In the genomic region with DNA sequence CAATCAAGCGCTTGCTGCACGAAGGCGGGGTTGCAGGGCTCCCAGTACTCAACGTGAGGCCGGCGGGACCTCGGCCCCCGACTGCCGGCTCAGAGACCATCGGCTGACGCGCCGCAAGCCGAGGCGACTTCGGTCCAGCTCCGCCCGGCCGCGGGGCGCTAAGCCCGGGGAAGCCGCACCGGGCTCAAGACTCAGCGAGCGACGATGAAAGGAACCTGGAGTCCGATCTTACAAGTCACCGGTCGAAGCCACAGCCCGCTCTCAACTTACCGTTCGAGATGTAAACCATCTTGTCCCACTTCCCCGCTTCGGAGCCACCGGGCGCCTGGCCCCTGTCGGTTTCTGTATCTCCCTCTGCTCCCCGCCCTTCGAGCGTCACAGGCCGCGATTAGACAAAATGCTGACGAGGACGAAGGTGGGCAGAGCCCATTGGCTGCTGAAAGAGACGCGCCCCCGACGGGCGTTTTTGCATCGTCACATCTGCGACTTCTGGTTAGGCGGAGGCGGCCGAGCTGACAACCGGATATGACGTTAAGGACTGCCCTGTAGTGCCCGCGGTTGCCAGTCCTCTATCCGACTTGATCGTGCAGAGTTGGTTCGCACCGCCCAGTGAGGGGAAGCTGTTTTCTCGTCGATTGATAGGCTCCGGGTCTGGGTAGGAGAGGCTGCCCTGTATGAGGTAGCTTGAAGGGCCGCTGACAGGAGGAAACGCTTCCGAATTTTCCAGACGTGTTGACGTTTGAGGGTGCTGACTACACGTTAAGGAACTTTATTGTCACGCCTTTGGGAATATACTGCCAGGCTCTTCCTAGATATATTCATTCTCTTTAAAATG, we compare ENCODE assay signal across 1 cellular context.
TF ChIP-seq lines count a peak whose summit lies in the region.

A gene (minus strand): TSS at position 360 of the 835 bp plus-strand sequence.

TF ChIP-seq in HepG2, 621 proteins besides CTCF, POLR2A, EP300 and RAD21 (continued from another document and continues in another):
- TF ChIP-seq, protein P1, sequence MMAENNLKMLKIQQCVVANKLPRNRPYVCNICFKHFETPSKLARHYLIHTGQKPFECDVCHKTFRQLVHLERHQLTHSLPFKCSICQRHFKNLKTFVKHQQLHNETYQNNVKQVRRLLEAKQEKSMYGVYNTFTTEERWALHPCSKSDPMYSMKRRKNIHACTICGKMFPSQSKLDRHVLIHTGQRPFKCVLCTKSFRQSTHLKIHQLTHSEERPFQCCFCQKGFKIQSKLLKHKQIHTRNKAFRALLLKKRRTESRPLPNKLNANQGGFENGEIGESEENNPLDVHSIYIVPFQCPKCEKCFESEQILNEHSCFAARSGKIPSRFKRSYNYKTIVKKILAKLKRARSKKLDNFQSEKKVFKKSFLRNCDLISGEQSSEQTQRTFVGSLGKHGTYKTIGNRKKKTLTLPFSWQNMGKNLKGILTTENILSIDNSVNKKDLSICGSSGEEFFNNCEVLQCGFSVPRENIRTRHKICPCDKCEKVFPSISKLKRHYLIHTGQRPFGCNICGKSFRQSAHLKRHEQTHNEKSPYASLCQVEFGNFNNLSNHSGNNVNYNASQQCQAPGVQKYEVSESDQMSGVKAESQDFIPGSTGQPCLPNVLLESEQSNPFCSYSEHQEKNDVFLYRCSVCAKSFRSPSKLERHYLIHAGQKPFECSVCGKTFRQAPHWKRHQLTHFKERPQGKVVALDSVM (CRISPR knock-in tag; IDR thresholded peaks at IDR 0.05): no peak
- TF ChIP-seq ZNF577 (CRISPR knock-in tag; IDR thresholded peaks at IDR 0.05; ENCODE audit: borderline replicate concordance, low read depth): no peak
- TF ChIP-seq PHB2 (IDR thresholded peaks at IDR 0.05; ENCODE audit: partially characterized antibody): no peak
- TF ChIP-seq, protein P2, sequence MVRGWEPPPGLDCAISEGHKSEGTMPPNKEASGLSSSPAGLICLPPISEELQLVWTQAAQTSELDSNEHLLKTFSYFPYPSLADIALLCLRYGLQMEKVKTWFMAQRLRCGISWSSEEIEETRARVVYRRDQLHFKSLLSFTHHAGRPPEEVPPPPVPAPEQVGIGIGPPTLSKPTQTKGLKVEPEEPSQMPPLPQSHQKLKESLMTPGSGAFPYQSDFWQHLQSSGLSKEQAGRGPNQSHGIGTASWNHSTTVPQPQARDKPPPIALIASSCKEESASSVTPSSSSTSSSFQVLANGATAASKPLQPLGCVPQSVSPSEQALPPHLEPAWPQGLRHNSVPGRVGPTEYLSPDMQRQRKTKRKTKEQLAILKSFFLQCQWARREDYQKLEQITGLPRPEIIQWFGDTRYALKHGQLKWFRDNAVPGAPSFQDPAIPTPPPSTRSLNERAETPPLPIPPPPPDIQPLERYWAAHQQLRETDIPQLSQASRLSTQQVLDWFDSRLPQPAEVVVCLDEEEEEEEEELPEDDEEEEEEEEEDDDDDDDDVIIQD (CRISPR knock-in tag; IDR thresholded peaks at IDR 0.05; ENCODE audit: low read depth): peak; percentile 87; the same call in 1 of the 2 replicates
- TF ChIP-seq YEATS4 (CRISPR knock-in tag; IDR thresholded peaks at IDR 0.05; ENCODE audit: borderline replicate concordance): peak; percentile 45; the same call in 1 of the 2 replicates
- TF ChIP-seq, protein P3, sequence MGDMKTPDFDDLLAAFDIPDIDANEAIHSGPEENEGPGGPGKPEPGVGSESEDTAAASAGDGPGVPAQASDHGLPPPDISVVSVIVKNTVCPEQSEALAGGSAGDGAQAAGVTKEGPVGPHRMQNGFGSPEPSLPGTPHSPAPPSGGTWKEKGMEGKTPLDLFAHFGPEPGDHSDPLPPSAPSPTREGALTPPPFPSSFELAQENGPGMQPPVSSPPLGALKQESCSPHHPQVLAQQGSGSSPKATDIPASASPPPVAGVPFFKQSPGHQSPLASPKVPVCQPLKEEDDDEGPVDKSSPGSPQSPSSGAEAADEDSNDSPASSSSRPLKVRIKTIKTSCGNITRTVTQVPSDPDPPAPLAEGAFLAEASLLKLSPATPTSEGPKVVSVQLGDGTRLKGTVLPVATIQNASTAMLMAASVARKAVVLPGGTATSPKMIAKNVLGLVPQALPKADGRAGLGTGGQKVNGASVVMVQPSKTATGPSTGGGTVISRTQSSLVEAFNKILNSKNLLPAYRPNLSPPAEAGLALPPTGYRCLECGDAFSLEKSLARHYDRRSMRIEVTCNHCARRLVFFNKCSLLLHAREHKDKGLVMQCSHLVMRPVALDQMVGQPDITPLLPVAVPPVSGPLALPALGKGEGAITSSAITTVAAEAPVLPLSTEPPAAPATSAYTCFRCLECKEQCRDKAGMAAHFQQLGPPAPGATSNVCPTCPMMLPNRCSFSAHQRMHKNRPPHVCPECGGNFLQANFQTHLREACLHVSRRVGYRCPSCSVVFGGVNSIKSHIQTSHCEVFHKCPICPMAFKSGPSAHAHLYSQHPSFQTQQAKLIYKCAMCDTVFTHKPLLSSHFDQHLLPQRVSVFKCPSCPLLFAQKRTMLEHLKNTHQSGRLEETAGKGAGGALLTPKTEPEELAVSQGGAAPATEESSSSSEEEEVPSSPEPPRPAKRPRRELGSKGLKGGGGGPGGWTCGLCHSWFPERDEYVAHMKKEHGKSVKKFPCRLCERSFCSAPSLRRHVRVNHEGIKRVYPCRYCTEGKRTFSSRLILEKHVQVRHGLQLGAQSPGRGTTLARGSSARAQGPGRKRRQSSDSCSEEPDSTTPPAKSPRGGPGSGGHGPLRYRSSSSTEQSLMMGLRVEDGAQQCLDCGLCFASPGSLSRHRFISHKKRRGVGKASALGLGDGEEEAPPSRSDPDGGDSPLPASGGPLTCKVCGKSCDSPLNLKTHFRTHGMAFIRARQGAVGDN (CRISPR knock-in tag; IDR thresholded peaks at IDR 0.05): peak; percentile 86
- TF ChIP-seq POLR2AphosphoS5 (IDR thresholded peaks at IDR 0.05; ENCODE audit: low read depth, low read length): peak; percentile 82
- no peak for TF ChIP-seq ZKSCAN5 (CRISPR knock-in tag; IDR thresholded peaks at IDR 0.05)
- peak; percentile 49; the same call in 1 of the 2 replicates for TF ChIP-seq ARNT2 (CRISPR knock-in tag; IDR thresholded peaks at IDR 0.05; ENCODE audit: low read depth)
- TF ChIP-seq, protein P4, sequence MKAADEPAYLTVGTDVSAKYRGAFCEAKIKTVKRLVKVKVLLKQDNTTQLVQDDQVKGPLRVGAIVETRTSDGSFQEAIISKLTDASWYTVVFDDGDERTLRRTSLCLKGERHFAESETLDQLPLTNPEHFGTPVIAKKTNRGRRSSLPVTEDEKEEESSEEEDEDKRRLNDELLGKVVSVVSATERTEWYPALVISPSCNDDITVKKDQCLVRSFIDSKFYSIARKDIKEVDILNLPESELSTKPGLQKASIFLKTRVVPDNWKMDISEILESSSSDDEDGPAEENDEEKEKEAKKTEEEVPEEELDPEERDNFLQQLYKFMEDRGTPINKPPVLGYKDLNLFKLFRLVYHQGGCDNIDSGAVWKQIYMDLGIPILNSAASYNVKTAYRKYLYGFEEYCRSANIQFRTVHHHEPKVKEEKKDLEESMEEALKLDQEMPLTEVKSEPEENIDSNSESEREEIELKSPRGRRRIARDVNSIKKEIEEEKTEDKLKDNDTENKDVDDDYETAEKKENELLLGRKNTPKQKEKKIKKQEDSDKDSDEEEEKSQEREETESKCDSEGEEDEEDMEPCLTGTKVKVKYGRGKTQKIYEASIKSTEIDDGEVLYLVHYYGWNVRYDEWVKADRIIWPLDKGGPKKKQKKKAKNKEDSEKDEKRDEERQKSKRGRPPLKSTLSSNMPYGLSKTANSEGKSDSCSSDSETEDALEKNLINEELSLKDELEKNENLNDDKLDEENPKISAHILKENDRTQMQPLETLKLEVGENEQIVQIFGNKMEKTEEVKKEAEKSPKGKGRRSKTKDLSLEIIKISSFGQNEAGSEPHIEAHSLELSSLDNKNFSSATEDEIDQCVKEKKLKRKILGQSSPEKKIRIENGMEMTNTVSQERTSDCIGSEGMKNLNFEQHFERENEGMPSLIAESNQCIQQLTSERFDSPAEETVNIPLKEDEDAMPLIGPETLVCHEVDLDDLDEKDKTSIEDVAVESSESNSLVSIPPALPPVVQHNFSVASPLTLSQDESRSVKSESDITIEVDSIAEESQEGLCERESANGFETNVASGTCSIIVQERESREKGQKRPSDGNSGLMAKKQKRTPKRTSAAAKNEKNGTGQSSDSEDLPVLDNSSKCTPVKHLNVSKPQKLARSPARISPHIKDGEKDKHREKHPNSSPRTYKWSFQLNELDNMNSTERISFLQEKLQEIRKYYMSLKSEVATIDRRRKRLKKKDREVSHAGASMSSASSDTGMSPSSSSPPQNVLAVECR (CRISPR knock-in tag; IDR thresholded peaks at IDR 0.05; ENCODE audit: borderline replicate concordance): peak; percentile 89; the same call in 1 of the 2 replicates
- TF ChIP-seq, protein P5, sequence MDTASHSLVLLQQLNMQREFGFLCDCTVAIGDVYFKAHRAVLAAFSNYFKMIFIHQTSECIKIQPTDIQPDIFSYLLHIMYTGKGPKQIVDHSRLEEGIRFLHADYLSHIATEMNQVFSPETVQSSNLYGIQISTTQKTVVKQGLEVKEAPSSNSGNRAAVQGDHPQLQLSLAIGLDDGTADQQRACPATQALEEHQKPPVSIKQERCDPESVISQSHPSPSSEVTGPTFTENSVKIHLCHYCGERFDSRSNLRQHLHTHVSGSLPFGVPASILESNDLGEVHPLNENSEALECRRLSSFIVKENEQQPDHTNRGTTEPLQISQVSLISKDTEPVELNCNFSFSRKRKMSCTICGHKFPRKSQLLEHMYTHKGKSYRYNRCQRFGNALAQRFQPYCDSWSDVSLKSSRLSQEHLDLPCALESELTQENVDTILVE (CRISPR knock-in tag; IDR thresholded peaks at IDR 0.05): no peak
- TF ChIP-seq, protein P6, sequence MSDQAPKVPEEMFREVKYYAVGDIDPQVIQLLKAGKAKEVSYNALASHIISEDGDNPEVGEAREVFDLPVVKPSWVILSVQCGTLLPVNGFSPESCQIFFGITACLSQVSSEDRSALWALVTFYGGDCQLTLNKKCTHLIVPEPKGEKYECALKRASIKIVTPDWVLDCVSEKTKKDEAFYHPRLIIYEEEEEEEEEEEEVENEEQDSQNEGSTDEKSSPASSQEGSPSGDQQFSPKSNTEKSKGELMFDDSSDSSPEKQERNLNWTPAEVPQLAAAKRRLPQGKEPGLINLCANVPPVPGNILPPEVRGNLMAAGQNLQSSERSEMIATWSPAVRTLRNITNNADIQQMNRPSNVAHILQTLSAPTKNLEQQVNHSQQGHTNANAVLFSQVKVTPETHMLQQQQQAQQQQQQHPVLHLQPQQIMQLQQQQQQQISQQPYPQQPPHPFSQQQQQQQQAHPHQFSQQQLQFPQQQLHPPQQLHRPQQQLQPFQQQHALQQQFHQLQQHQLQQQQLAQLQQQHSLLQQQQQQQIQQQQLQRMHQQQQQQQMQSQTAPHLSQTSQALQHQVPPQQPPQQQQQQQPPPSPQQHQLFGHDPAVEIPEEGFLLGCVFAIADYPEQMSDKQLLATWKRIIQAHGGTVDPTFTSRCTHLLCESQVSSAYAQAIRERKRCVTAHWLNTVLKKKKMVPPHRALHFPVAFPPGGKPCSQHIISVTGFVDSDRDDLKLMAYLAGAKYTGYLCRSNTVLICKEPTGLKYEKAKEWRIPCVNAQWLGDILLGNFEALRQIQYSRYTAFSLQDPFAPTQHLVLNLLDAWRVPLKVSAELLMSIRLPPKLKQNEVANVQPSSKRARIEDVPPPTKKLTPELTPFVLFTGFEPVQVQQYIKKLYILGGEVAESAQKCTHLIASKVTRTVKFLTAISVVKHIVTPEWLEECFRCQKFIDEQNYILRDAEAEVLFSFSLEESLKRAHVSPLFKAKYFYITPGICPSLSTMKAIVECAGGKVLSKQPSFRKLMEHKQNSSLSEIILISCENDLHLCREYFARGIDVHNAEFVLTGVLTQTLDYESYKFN (CRISPR knock-in tag; conservative IDR thresholded peaks at IDR 0.05): peak; percentile 43; the same call in 1 of the 2 replicates
- TF ChIP-seq ZNF557 (CRISPR knock-in tag; IDR thresholded peaks at IDR 0.05): no peak
- no peak for TF ChIP-seq SKI (IDR thresholded peaks at IDR 0.05; ENCODE audit: partially characterized antibody)
- TF ChIP-seq, protein P7, sequence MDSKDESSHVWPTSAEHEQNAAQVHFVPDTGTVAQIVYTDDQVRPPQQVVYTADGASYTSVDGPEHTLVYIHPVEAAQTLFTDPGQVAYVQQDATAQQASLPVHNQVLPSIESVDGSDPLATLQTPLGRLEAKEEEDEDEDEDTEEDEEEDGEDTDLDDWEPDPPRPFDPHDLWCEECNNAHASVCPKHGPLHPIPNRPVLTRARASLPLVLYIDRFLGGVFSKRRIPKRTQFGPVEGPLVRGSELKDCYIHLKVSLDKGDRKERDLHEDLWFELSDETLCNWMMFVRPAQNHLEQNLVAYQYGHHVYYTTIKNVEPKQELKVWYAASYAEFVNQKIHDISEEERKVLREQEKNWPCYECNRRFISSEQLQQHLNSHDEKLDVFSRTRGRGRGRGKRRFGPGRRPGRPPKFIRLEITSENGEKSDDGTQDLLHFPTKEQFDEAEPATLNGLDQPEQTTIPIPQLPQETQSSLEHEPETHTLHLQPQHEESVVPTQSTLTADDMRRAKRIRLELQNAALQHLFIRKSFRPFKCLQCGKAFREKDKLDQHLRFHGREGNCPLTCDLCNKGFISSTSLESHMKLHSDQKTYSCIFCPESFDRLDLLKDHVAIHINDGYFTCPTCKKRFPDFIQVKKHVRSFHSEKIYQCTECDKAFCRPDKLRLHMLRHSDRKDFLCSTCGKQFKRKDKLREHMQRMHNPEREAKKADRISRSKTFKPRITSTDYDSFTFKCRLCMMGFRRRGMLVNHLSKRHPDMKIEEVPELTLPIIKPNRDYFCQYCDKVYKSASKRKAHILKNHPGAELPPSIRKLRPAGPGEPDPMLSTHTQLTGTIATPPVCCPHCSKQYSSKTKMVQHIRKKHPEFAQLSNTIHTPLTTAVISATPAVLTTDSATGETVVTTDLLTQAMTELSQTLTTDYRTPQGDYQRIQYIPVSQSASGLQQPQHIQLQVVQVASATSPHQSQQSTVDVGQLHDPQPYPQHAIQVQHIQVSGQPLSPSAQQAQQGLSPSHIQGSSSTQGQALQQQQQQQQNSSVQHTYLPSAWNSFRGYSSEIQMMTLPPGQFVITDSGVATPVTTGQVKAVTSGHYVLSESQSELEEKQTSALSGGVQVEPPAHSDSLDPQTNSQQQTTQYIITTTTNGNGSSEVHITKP (CRISPR knock-in tag; IDR thresholded peaks at IDR 0.05; ENCODE audit: low read depth): no peak
- TF ChIP-seq FOXA1 (IDR thresholded peaks at IDR 0.05): no peak
- 0 out of 2 replicates have a peak, but pooled peaks have one; percentile 2 for TF ChIP-seq FOXA1 (CRISPR knock-in tag; IDR thresholded peaks at IDR 0.05)
- 0 out of 2 replicates have a peak, but pooled peaks have one; percentile 12 for TF ChIP-seq ZFP1 (CRISPR knock-in tag; IDR thresholded peaks at IDR 0.05)
- no peak for TF ChIP-seq GPN1 (CRISPR knock-in tag; IDR thresholded peaks at IDR 0.05; ENCODE audit: borderline replicate concordance)
- TF ChIP-seq ZNF138 (CRISPR knock-in tag; IDR thresholded peaks at IDR 0.05; ENCODE audit: low read depth): peak; percentile 91; the same call in 1 of the 2 replicates
- TF ChIP-seq, protein P8, sequence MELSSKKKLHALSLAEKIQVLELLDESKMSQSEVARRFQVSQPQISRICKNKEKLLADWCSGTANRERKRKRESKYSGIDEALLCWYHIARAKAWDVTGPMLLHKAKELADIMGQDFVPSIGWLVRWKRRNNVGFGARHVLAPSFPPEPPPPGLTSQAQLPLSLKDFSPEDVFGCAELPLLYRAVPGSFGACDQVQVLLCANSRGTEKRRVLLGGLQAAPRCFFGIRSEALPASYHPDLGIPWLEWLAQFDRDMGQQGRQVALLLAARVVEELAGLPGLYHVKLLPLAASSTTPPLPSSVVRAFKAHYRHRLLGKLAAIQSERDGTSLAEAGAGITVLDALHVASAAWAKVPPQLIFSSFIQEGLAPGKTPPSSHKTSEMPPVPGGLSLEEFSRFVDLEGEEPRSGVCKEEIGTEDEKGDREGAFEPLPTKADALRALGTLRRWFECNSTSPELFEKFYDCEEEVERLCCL (CRISPR knock-in tag; IDR thresholded peaks at IDR 0.05; ENCODE audit: borderline replicate concordance): peak; percentile 73; the same call in 1 of the 2 replicates
- TF ChIP-seq ZNF329 (CRISPR knock-in tag; IDR thresholded peaks at IDR 0.05; ENCODE audit: low read depth): no peak
- no peak for TF ChIP-seq KDM6A (CRISPR knock-in tag; IDR thresholded peaks at IDR 0.05; ENCODE audit: low read depth)
